13 cellular contexts compared by ENCODE assay signal in genomic region chr1:164640673-164641352, GRCh38.
A peak's percentile ranks its signal among the peaks of the same experiment; 100 is the strongest.
DNase-seq lines count a peak whose midpoint lies in the region; ATAC-seq and TF ChIP-seq lines count a peak whose summit lies in the region.
"Had no signal": no experiment of that assay in that cellular context is flagged by ENCODE, and none has a peak within 500 bp of the region (broad histone marks: within the 10 kb centered on the region; RNA-seq: fewer than 3 reads in every experiment).

No MANE protein-coding gene starts in this region.

- H3K4me3 ChIP-seq in stomach smooth muscle (ENCODE audit: low read length in 2 of 2) (peak overlapping the region in 1 of 2 donors; percentile 20), lower lobe of right lung (no peak overlapping the region), Karpas-422 (ENCODE audit: low read length) (no peak overlapping the region)

- no peaks in the 10 kb centered on the region for H3K27me3 Mint-ChIP-seq in mesothelial cell of epicardium (ENCODE audit: low read depth)
- H3K27me3 Mint-ChIP-seq: activated CD8-positive, alpha-beta T cell treated with anti-CD3 and anti-CD28 coated beads for 36 hours had no signal

- peaks cover 88% of the 10 kb centered on the region for H3K4me1 Mint-ChIP-seq in mesothelial cell of epicardium

- H3K4me1 ChIP-seq in stomach smooth muscle (ENCODE audit: control insufficient read depth, insufficient read depth, low read length) (peaks cover 61% of the 10 kb centered on the region), lower lobe of right lung (peaks cover 39% of the 10 kb centered on the region), Karpas-422 (ENCODE audit: low read length) (no peaks in the 10 kb centered on the region)

- H3K4me3 Mint-ChIP-seq in mesothelial cell of epicardium: no peak overlapping the region
- H3K4me3 Mint-ChIP-seq: activated CD8-positive, alpha-beta T cell treated with anti-CD3 and anti-CD28 coated beads for 36 hours had no signal

- no peak overlapping the region for H3K4me2 ChIP-seq in Karpas-422 (ENCODE audit: low read depth, low read length, poor library complexity, severe bottlenecking)

- intact Hi-C loops in lower lobe of right lung (cut with DNase I): no loop called here

- no peak overlapping the region for H2AFZ ChIP-seq in Karpas-422 (ENCODE audit: low read length)

- H3K27ac ChIP-seq in epithelial cell of prostate (peak overlapping the region; percentile 55), stomach smooth muscle (ENCODE audit: low read length) (peak overlapping the region; percentile 58), lower lobe of right lung (no peak overlapping the region), Karpas-422 (ENCODE audit: low read length) (no peak overlapping the region)

- H3K9me3 ChIP-seq in stomach smooth muscle (ENCODE audit: control insufficient read depth in 2 of 2, low read length in 2 of 2) (no peaks in the 10 kb centered on the region), lower lobe of right lung (no peaks in the 10 kb centered on the region), Karpas-422 (ENCODE audit: low read length) (no peaks in the 10 kb centered on the region)

- H3K36me3 Mint-ChIP-seq in mesothelial cell of epicardium: peaks cover 32% of the 10 kb centered on the region

- peak overlapping the region; percentile 89 for H3K27ac Mint-ChIP-seq in mesothelial cell of epicardium
- H3K27ac Mint-ChIP-seq: activated CD8-positive, alpha-beta T cell treated with anti-CD3 and anti-CD28 coated beads for 36 hours had no signal

- H3K9me3 Mint-ChIP-seq in mesothelial cell of epicardium: no peaks in the 10 kb centered on the region
- H3K9me3 Mint-ChIP-seq: activated CD8-positive, alpha-beta T cell treated with anti-CD3 and anti-CD28 coated beads for 36 hours had no signal

- no peaks in the 10 kb centered on the region for H3K36me3 ChIP-seq in stomach smooth muscle (ENCODE audit: control insufficient read depth in 2 of 2, insufficient read depth in 2 of 2, low read length in 2 of 2)
- peaks cover 5% of the 10 kb centered on the region for H3K36me3 ChIP-seq in lower lobe of right lung
- no peaks in the 10 kb centered on the region for H3K36me3 ChIP-seq in Karpas-422 (ENCODE audit: insufficient read depth, low read length)

- no peak overlapping the region for H3K9ac ChIP-seq in stomach smooth muscle (ENCODE audit: low read length in 2 of 2)
- no peak overlapping the region for H3K9ac ChIP-seq in Karpas-422 (ENCODE audit: low read length)

- no peaks in the 10 kb centered on the region for H3K27me3 ChIP-seq in stomach smooth muscle (ENCODE audit: control insufficient read depth in 1 of 2, insufficient read depth in 2 of 2, low read length in 2 of 2)
- H3K27me3 ChIP-seq in lower lobe of right lung (ENCODE audit: low read depth): no peaks in the 10 kb centered on the region
- no peaks in the 10 kb centered on the region for H3K27me3 ChIP-seq in Karpas-422 (ENCODE audit: low read length)

- ATAC-seq in lower lobe of right lung (no peak), left lobe of liver (no peak)
- ATAC-seq: activated CD8-positive, alpha-beta T cell treated with anti-CD3 and anti-CD28 coated beads for 36 hours had no signal

- H4K20me1 ChIP-seq in Karpas-422 (ENCODE audit: insufficient read depth, low read depth, low read length): no peaks in the 10 kb centered on the region

- no peaks in the 10 kb centered on the region for H3K79me2 ChIP-seq in Karpas-422 (ENCODE audit: low read length)

- DNase-seq in LHCN-M2 (ENCODE audit: low read depth): peak; percentile 40
- no peak for DNase-seq in epithelial cell of prostate (ENCODE audit: low read depth, low spot score)
- no peak for DNase-seq in mesothelial cell of epicardium (ENCODE audit: low spot score in 2 of 2, unreplicated experiment in 2 of 2)
- DNase-seq in dermis blood vessel endothelial cell: no peak
- DNase-seq in lower lobe of right lung: no peak
- no peak for DNase-seq in Karpas-422
- no peak for DNase-seq in left lobe of liver (ENCODE audit: low spot score)
- DNase-seq: activated CD8-positive, alpha-beta T cell treated with anti-CD3 and anti-CD28 coated beads for 36 hours; COR-L47; NCI-H1048; stimulated activated naive CD4-positive, alpha-beta T cell; T-helper 1 cell had no signal

- no peaks in the 10 kb centered on the region for H3K9me2 ChIP-seq in Karpas-422 (replicated peaks; ENCODE audit: insufficient read depth, low read length)

- TF ChIP-seq CTCF in mesothelial cell of epicardium (IDR thresholded peaks at IDR 0.05; ENCODE audit: unreplicated experiment): no peak
- TF ChIP-seq CTCF in lower lobe of right lung (IDR thresholded peaks at IDR 0.05): no peak

Comparison
In these comparisons a context has a peak if more than half of its experiments do, and no peak if none do; other contexts are left out.
1. H3K27ac ChIP-seq: peak in epithelial cell of prostate (single experiment) and stomach smooth muscle (single experiment); none in lower lobe of right lung (single experiment) and Karpas-422 (single experiment).